ENCODE assay signal across 8 cellular contexts in the genomic region with DNA sequence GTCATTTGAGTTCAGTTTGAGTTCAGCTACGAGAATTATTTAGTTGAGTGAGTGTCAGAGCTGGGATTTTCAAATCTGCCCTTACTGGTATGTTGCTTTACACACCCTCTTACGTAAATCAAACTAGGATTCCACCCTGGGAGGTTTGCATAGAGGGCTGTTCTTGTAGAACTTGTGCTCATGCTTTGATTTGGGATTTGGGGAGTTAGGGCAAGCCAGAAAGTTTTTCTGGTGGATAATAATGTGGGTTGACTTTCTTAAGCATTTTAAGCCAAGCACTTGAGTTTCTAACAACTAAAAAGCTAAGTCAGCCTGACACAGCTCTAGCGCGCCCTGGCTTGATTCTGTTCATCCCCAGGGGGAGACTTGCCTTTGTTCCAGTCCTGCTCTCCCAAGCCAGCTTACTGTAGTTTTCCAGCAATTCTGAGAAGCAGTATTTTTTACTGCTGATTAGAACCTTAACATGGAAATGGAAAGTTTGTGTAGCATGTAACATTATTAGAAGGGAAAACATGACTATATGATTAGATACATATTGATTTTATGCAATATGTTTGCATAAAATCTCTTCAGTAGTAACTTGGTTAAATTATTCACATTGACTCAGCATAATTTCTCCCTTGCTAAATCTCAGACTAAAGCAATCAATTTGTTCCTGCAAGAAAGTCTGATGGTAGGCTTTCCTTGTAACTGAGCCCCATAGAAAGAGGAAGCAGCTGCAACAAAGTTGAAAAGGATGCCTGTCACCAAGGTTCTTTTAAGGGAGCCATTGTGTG. TPM values are rescaled to one million over a fixed set of nuclear protein-coding genes. Genes with fewer than 3 reads are reported as not detected.
DNase-seq lines count a peak whose midpoint lies in the region; ATAC-seq lines count a peak whose summit lies in the region.

No MANE protein-coding gene starts in this region.

- H3K9me3 ChIP-seq in MG63 = no peaks in the 10 kb centered on the region

- H3K27me3 ChIP-seq in MG63 (no peaks in the 10 kb centered on the region), layer of hippocampus (ENCODE audit: control insufficient read depth, insufficient read depth, low read length) (no peaks in the 10 kb centered on the region)

- DNase-seq in COLO829 (ENCODE audit: low spot score) (peak; percentile 34), MG63 (peak; percentile 12), T47D (ENCODE audit: low read depth in 1 of 2, low spot score in 1 of 2) (peak; percentile 15 to 48), superior temporal gyrus (ENCODE audit: extremely low spot score) (peak; percentile 61)

- no peak overlapping the region for H3K4me3 ChIP-seq in MG63

- peak overlapping the region; percentile 64 for H3K27ac ChIP-seq in layer of hippocampus (ENCODE audit: low read depth, low read length)

- ATAC-seq in HG03039 (IDR thresholded peaks at IDR 0.05; ENCODE audit: unreplicated experiment) = no peak
- ATAC-seq in GM18511 (IDR thresholded peaks at IDR 0.05; ENCODE audit: unreplicated experiment) = no peak
- no peak for ATAC-seq in HG03354 (IDR thresholded peaks at IDR 0.05; ENCODE audit: poor library complexity, severe bottlenecking, unreplicated experiment)

- in situ Hi-C loops in T47D (cut with HindIII; ENCODE audit: low pct_unique_long_range_greater_than_20kb, low sequenced_read_pairs) = no loop called here

- no peaks in the 10 kb centered on the region for H3K36me3 ChIP-seq in MG63

RNA-seq across cellular contexts. Expression of gene PGD, which starts 11.1 kb away (rescaled TPM):
- 146 and 182 TPM in 2 replicates for total RNA-seq in MG63 (2014; rRNA removed; shearing (Covaris generic); ENCODE audit: low replicate concordance)

RNA-seq across cellular contexts. Expression of gene CENPS, which starts 42.4 kb away (rescaled TPM):
- 13.3 and 15.0 TPM in 2 replicates for total RNA-seq in MG63 (2014; rRNA removed; shearing (Covaris generic); ENCODE audit: low replicate concordance)
